Comparison of ENCODE assay signal across 1 cellular context in the genomic region with DNA sequence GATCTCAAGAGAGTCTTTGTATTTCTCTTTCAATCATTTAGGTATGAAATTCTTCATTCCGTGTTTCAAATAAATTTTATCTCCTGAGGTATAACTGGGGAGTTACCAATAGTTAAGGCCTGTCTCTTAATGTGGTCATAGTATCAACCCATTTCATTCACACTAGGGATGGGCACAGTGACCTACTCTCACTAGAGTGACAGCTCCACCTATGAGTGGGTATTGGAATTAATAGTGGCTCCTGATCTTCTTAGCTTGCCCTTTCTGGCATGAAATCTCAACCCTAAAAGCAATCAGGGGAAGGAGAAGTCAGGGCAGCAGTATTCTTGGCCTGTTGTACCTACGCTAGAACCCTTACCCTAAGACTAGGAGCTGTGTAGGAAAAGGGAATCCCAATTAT.
TF ChIP-seq lines count a peak whose summit lies in the region.

No MANE protein-coding gene starts in this region.

TF ChIP-seq in H1, 55 proteins besides CTCF, POLR2A, EP300 and RAD21:
- TF ChIP-seq TCF12 (IDR thresholded peaks at IDR 0.05; ENCODE audit: low read depth, low read length) = no peak
- TF ChIP-seq MAFK (IDR thresholded peaks at IDR 0.05; ENCODE audit: low read depth, low read length) = no peak
- TF ChIP-seq ZNF274 (IDR thresholded peaks at IDR 0.05; ENCODE audit: borderline replicate concordance, extremely low read depth, low read length) = no peak
